1 cellular context compared by ENCODE assay signal in the genomic region with DNA sequence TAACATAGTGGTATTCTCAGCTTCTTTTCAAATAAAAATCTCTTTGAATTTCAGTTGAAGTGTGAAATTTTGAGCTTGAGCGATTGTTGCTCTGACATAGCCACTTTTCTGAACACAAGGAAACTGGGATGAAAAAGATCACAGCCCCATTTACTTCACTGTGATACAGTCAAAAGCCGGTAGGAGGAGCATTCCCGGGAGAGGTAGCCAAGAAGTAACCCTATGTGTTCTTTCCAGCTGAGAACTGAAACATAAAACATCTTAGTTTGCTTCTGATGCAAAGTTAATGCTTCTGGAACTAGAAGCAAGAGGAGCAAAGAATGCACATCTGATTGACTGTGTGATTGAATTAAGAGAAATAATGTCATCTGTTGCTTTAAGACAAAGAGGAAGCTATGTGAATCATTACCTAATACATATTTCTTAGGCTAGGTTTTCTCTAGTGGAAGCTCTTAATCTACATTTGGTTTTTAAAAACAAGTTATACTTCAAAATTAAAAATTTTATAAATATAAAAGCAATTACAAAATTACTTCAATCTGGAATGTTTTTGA.
TF ChIP-seq lines count a peak whose summit lies in the region.

No MANE protein-coding gene starts in this region.

TF ChIP-seq in A549, 52 proteins besides CTCF, POLR2A, EP300 and RAD21 (continued from another document):
- TF ChIP-seq USF2 (IDR thresholded peaks at IDR 0.05) (no peak), EHMT2 (IDR thresholded peaks at IDR 0.05; ENCODE audit: low read depth) (no peak), KDM5A (IDR thresholded peaks at IDR 0.05) (no peak), FOSB (CRISPR knock-in tag; IDR thresholded peaks at IDR 0.05) (no peak), BHLHE40 (IDR thresholded peaks at IDR 0.05; ENCODE audit: low read depth, low read length) (no peak), ZC3H11A (IDR thresholded peaks at IDR 0.05) (no peak), POLR2AphosphoS2 (conservative IDR thresholded peaks at IDR 0.05; ENCODE audit: low read length) (no peak), KDM1A (IDR thresholded peaks at IDR 0.05; ENCODE audit: low read depth) (no peak), TP53 (CRISPR knock-in tag; IDR thresholded peaks at IDR 0.05) (no peak)
- TF ChIP-seq, protein P1, sequence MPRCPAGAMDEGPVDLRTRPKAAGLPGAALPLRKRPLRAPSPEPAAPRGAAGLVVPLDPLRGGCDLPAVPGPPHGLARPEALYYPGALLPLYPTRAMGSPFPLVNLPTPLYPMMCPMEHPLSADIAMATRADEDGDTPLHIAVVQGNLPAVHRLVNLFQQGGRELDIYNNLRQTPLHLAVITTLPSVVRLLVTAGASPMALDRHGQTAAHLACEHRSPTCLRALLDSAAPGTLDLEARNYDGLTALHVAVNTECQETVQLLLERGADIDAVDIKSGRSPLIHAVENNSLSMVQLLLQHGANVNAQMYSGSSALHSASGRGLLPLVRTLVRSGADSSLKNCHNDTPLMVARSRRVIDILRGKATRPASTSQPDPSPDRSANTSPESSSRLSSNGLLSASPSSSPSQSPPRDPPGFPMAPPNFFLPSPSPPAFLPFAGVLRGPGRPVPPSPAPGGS (IDR thresholded peaks at IDR 0.05): no peak
